In the genomic region with DNA sequence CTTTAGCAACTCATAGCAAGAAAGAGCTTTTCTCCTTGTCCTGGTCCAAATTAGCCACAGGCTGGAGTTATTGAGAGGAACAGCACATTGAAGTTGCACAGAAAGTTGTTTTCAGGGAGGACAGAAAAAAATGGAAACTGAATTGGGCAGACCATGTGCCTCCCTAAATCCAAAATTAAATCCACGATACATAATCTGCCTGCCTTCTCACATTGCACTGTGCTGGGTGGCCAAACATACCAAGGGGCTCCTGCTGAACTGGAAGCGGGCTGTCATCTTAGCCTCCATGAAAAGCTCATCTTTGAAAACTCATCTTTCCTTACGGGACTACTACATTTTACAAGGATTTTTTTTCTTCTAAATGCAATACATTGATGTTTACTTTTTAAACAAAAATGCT, we compare ENCODE assay signal across 9 cellular contexts. TPM values are rescaled to one million over a fixed set of nuclear protein-coding genes. Genes with fewer than 3 reads are reported as not detected.
A peak's percentile ranks its signal among the peaks of the same experiment; 100 is the strongest.
DNase-seq lines count a peak whose midpoint lies in the region; ATAC-seq and TF ChIP-seq lines count a peak whose summit lies in the region.
"Had no signal": no experiment of that assay in that cellular context is flagged by ENCODE, and none has a peak within 500 bp of the region (broad histone marks: within the 10 kb centered on the region; RNA-seq: fewer than 3 reads in every experiment).

No MANE protein-coding gene starts in this region.

- H3K23ac ChIP-seq in IMR-90 (ENCODE audit: low read depth, low read length): peak overlapping the region; percentile 24; the same call in 1 of the 2 replicates

- H3K4me3 Mint-ChIP-seq in activated T-helper 17 cell treated with anti-CD3 and anti-CD28 coated beads, Interleukin-2, amount 50 U/mL, for 72 hours: peak overlapping the region; percentile 81

- H2AK5ac ChIP-seq in IMR-90 (ENCODE audit: low read depth, low read length): peak overlapping the region; percentile 72

- H3K27me3 ChIP-seq in DND-41 (ENCODE audit: insufficient read depth, low read length, poor library complexity): no peaks in the 10 kb centered on the region
- H3K27me3 ChIP-seq in IMR-90 (ENCODE audit: control insufficient read depth, insufficient read depth, low read length): no peaks in the 10 kb centered on the region
- H3K27me3 ChIP-seq in neutrophil: no peaks in the 10 kb centered on the region
- H3K27me3 ChIP-seq: left lung, right lobe of liver had no signal

- TF ChIP-seq CTCF in DND-41 (IDR thresholded peaks at IDR 0.05; ENCODE audit: borderline replicate concordance, extremely low read depth, low read length, poor library complexity, severe bottlenecking): no peak
- no peak for TF ChIP-seq CTCF in IMR-90 (conservative IDR thresholded peaks at IDR 0.05; ENCODE audit: low read depth, low read length)
- TF ChIP-seq CTCF in neutrophil (IDR thresholded peaks at IDR 0.05): no peak
- TF ChIP-seq CTCF in RWPE1 (conservative IDR thresholded peaks at IDR 0.05; ENCODE audit: low read depth): no peak

- H2BK5ac ChIP-seq in IMR-90 (ENCODE audit: low read depth, low read length, poor library complexity, severe bottlenecking): peak overlapping the region; percentile 60

- H3K9ac ChIP-seq in DND-41 (ENCODE audit: low read depth, low read length) (peak overlapping the region; percentile 45), IMR-90 (ENCODE audit: low read depth, low read length) (no peak overlapping the region)

- in situ Hi-C loops in IMR-90 (cut with MboI; ENCODE audit: low sequenced_read_pairs): no loop called here

- ATAC-seq in DND-41 (ENCODE audit: insufficient read depth, low read depth) (no peak), IMR-90 (ENCODE audit: low read depth) (no peak)
- no peak for ATAC-seq in activated T-helper 17 cell treated with anti-CD3 and anti-CD28 coated beads, Interleukin-2, amount 50 U/mL, for 72 hours (replicated peaks)

- H3K4me1 Mint-ChIP-seq in activated T-helper 17 cell treated with anti-CD3 and anti-CD28 coated beads, Interleukin-2, amount 50 U/mL, for 72 hours: peaks cover 38% of the 10 kb centered on the region

- TF ChIP-seq RAD21 in IMR-90 (IDR thresholded peaks at IDR 0.05; ENCODE audit: low read length): no peak

- no peaks in the 10 kb centered on the region for H3K9me3 Mint-ChIP-seq in activated T-helper 17 cell treated with anti-CD3 and anti-CD28 coated beads, Interleukin-2, amount 50 U/mL, for 72 hours

- H4K5ac ChIP-seq in IMR-90 (ENCODE audit: low read depth, low read length): peak overlapping the region; percentile 32; the same call in 1 of the 2 replicates

- no peak overlapping the region for H3K4me3 ChIP-seq in DND-41 (ENCODE audit: low read depth in 1 of 2, low read length in 2 of 2)
- no peak overlapping the region for H3K4me3 ChIP-seq in IMR-90 (ENCODE audit: insufficient read depth, low read depth, low read length)
- H3K4me3 ChIP-seq in neutrophil (ENCODE audit: low read depth in 1 of 2, low read length in 1 of 2): no peak overlapping the region
- H3K4me3 ChIP-seq: left lung, right lobe of liver had no signal

- no peak for TF ChIP-seq POLR2A in IMR-90 (IDR thresholded peaks at IDR 0.05; ENCODE audit: low read depth, low read length)

- no peaks in the 10 kb centered on the region for H3K79me2 ChIP-seq in DND-41 (ENCODE audit: insufficient read depth, low read length)

- H2BK20ac ChIP-seq in IMR-90 (ENCODE audit: low read depth, low read length): peak overlapping the region; percentile 58; the same call in 1 of the 2 replicates

- dilution Hi-C loops in IMR-90 (cut with HindIII; ENCODE audit: low sequenced_read_pairs, unreplicated experiment): no loop called here

- POLR2A ChIA-PET in IMR-90 (lab: Charles Lee; ENCODE audit: unreplicated experiment) (no interaction called here), RWPE1 (lab: Yijun Ruan, JAX; ENCODE audit: low non-redundant PET) (no interaction called here)

- H3K27ac ChIP-seq in DND-41 (ENCODE audit: low read length) (peak overlapping the region; percentile 96), IMR-90 (ENCODE audit: insufficient read depth, low read length) (no peak overlapping the region), neutrophil (peak overlapping the region; percentile 75), RWPE1 (no peak overlapping the region)
- H3K27ac ChIP-seq: right lobe of liver had no signal

- peak overlapping the region; percentile 55 for H3K4me2 ChIP-seq in DND-41 (ENCODE audit: insufficient read depth, low read length)
- no peak overlapping the region; the same call in 1 of the 2 replicates for H3K4me2 ChIP-seq in IMR-90 (ENCODE audit: low read depth, low read length)

- H3K27me3 Mint-ChIP-seq in activated T-helper 17 cell treated with anti-CD3 and anti-CD28 coated beads, Interleukin-2, amount 50 U/mL, for 72 hours: no peaks in the 10 kb centered on the region

- H3K27ac Mint-ChIP-seq in activated T-helper 17 cell treated with anti-CD3 and anti-CD28 coated beads, Interleukin-2, amount 50 U/mL, for 72 hours: peak overlapping the region; percentile 85

- H3K9me1 ChIP-seq in IMR-90 (ENCODE audit: insufficient read depth, low read length): no peaks in the 10 kb centered on the region

- peaks cover 8% of the 10 kb centered on the region for H3K36me3 Mint-ChIP-seq in activated T-helper 17 cell treated with anti-CD3 and anti-CD28 coated beads, Interleukin-2, amount 50 U/mL, for 72 hours (ENCODE audit: low read depth)

- DNase-seq in DND-41 (no peak), IMR-90 (no peak), ureter (ENCODE audit: low spot score) (no peak), RWPE1 (ENCODE audit: low spot score) (no peak)
- DNase-seq in stimulated activated CD4-positive, alpha-beta T cell treated with anti-CD3 and anti-CD28 coated beads, Interleukin-12 subunit alpha, Interleukin-12 subunit beta, amount 100 ng/mL, for 4 hours: no peak
- DNase-seq: right lobe of liver had no signal

- H2BK120ac ChIP-seq in IMR-90 (ENCODE audit: low read depth, low read length): peak overlapping the region; percentile 66; the same call in 1 of the 2 replicates

- intact Hi-C loops in IMR-90 (cut with micrococcal nuclease): no loop called here

- WGBS in IMR-90 (ENCODE audit: extremely low coverage in 2 of 2, insufficient read length in 1 of 2), 2 experiments: no CpG with 5 or more reads among the region's 3 CpGs

- H3K9me3 ChIP-seq in DND-41 (ENCODE audit: insufficient read depth, low read length, severe bottlenecking) (no peaks in the 10 kb centered on the region), IMR-90 (ENCODE audit: control insufficient read depth, insufficient read depth, low read length) (no peaks in the 10 kb centered on the region), neutrophil (no peaks in the 10 kb centered on the region)
- H3K9me3 ChIP-seq: left lung, right lobe of liver had no signal

- H2BK15ac ChIP-seq in IMR-90 (ENCODE audit: low read depth, low read length): peak overlapping the region; percentile 11; the same call in 2 of the 3 replicates

- H3K36me3 ChIP-seq in DND-41 (ENCODE audit: insufficient read depth, low read length) (no peaks in the 10 kb centered on the region), IMR-90 (ENCODE audit: control insufficient read depth, insufficient read depth, low read length) (no peaks in the 10 kb centered on the region), neutrophil (no peaks in the 10 kb centered on the region)
- H3K36me3 ChIP-seq: left lung, right lobe of liver had no signal

- H3K4me1 ChIP-seq in DND-41 (ENCODE audit: insufficient read depth, low read length) (peaks cover 48% of the 10 kb centered on the region), IMR-90 (ENCODE audit: control insufficient read depth, insufficient read depth, low read length) (peaks cover 18% of the 10 kb centered on the region), neutrophil (ENCODE audit: control insufficient read depth in 1 of 2, insufficient read depth in 1 of 2, low read depth in 1 of 2, low read length in 1 of 2) (peaks cover 38 to 42% of the 10 kb centered on the region in 2 experiments)
- H3K4me1 ChIP-seq: right lobe of liver had no signal

- H3K14ac ChIP-seq in IMR-90 (replicated peaks; ENCODE audit: low read depth, low read length): peak overlapping the region; percentile 33

- no TSS peak for BruUV-seq in IMR-90 (replicated peaks; lab: Mats Ljungman, UMichigan)

- H2AK9ac ChIP-seq in IMR-90 (replicated peaks; ENCODE audit: low read depth, low read length, poor library complexity): no peak overlapping the region

- peak overlapping the region; percentile 33; the same call in 1 of the 2 replicates for H3K4ac ChIP-seq in IMR-90 (ENCODE audit: low read depth, low read length)

- CTCF ChIA-PET in IMR-90 (lab: Yijun Ruan, JAX) (interaction anchor here (1.0 kb wide), 2 partner anchors 12 to 60 kb away, joined by 3 read pairs; no protein-coding TSS in a partner anchor), RWPE1 (lab: Yijun Ruan, JAX) (interaction anchor here (0.7 kb wide), 1 partner anchor 20 kb away, joined by 4 read pairs; no protein-coding TSS in a partner anchor)

- 0 out of 4 replicates have a peak overlapping the region, but pooled peaks have one; percentile 17 to 27 for H4K8ac ChIP-seq in IMR-90 (ENCODE audit: low read depth in 2 of 2, low read length in 2 of 2)

- no peaks in the 10 kb centered on the region for H4K20me1 ChIP-seq in DND-41 (ENCODE audit: insufficient read depth, low read length)
- H4K20me1 ChIP-seq in IMR-90 (ENCODE audit: insufficient read depth, low read length): no peaks in the 10 kb centered on the region

- no peak overlapping the region for H4K91ac ChIP-seq in IMR-90 (ENCODE audit: insufficient read depth, low read depth, low read length)

- H3K18ac ChIP-seq in IMR-90 (ENCODE audit: low read depth, low read length): peak overlapping the region; percentile 24; the same call in 1 of the 2 replicates

- no peak overlapping the region for H3K56ac ChIP-seq in IMR-90 (ENCODE audit: extremely low read depth, insufficient read depth, low read length)

- H3K79me1 ChIP-seq in IMR-90 (ENCODE audit: low read depth in 1 of 2, low read length in 2 of 2): no peaks in the 10 kb centered on the region

- H2AFZ ChIP-seq in DND-41 (ENCODE audit: low read depth, low read length) (no peak overlapping the region), IMR-90 (replicated peaks; ENCODE audit: low read length, poor library complexity) (peak overlapping the region; percentile 52)

TF ChIP-seq in IMR-90, 13 proteins besides CTCF, POLR2A, EP300 and RAD21 (continues in another document):
- TF ChIP-seq RFX5 (IDR thresholded peaks at IDR 0.05; ENCODE audit: low read depth, low read length) (no peak), MAZ (IDR thresholded peaks at IDR 0.05; ENCODE audit: borderline replicate concordance, low read depth, low read length) (no peak), FOS (IDR thresholded peaks at IDR 0.05; ENCODE audit: low read depth, low read length) (no peak), RCOR1 (IDR thresholded peaks at IDR 0.05; ENCODE audit: insufficient replicate concordance, low read length) (no peak), SMC3 (IDR thresholded peaks at IDR 0.05; ENCODE audit: low read depth, low read length) (no peak)

RNA-seq across cellular contexts. Expression of a gene that starts 59.9 kb away (rescaled TPM):
- total RNA-seq in IMR-90 (2012; rRNA removed) (4.4 and 5.0 TPM in 2 replicates), ureter (31.0 TPM)
- 12.6 and 14.2 TPM in 2 replicates for polyA plus RNA-seq in IMR-90 (2012; rRNA removed)
- 3.5 and 6.8 TPM in 2 replicates for polyA plus RNA-seq in IMR-90 (2012; cell fraction: cytosol; rRNA removed)
- 29.5 and 108 TPM in 2 replicates for polyA plus RNA-seq in IMR-90 (2012; cell fraction: nucleus; rRNA removed; ENCODE audit: low replicate concordance)
- total RNA-seq in activated T-helper 17 cell treated with anti-CD3 and anti-CD28 coated beads, Interleukin-2, amount 50 U/mL, for 72 hours: 100 to 1,000 TPM; 254 to 663 TPM

Comparison
In these comparisons a context has a peak if more than half of its experiments do, and no peak if none do; other contexts are left out.
1. H3K27ac ChIP-seq: peak in DND-41 (single experiment) and neutrophil (single experiment); none in IMR-90 (single experiment) and RWPE1 (single experiment).